Comparison of ENCODE assay signal across 8 cellular contexts in genomic region chr2:54471221-54471711, GRCh38. TPM values are rescaled to one million over a fixed set of nuclear protein-coding genes. Genes with fewer than 3 reads are reported as not detected.
A peak's percentile ranks its signal among the peaks of the same experiment; 100 is the strongest.
DNase-seq lines count a peak whose midpoint lies in the region; ATAC-seq and TF ChIP-seq lines count a peak whose summit lies in the region.

No MANE protein-coding gene starts in this region.

- H3K27ac Mint-ChIP-seq in activated naive CD8-positive, alpha-beta T cell treated with anti-CD3 and anti-CD28 coated beads, Interleukin-2, amount 50 U/mL, for 24 hours = no peak overlapping the region

- peak; percentile 22 for DNase-seq in AG20443 (ENCODE audit: low spot score)
- peak; percentile 46 for DNase-seq in HT-29 (ENCODE audit: low spot score)
- DNase-seq in brain pericyte (ENCODE audit: low read depth, low spot score) = peak; percentile 29
- no peak for DNase-seq in osteoblast (ENCODE audit: insufficient read length, low spot score, missing footprints)
- no peak for DNase-seq in activated naive CD8-positive, alpha-beta T cell treated with anti-CD3 and anti-CD28 coated beads, Interleukin-2, amount 50 U/mL, for 24 hours
- no peak for DNase-seq in activated CD4-positive, alpha-beta T cell treated with anti-CD3 and anti-CD28 coated beads for 48 hours

- no peaks in the 10 kb centered on the region for H3K27me3 ChIP-seq in osteoblast (ENCODE audit: insufficient read depth, low read length)

- H3K9me3 Mint-ChIP-seq in activated naive CD8-positive, alpha-beta T cell treated with anti-CD3 and anti-CD28 coated beads, Interleukin-2, amount 50 U/mL, for 24 hours = no peaks in the 10 kb centered on the region

- no peak overlapping the region for H2AFZ ChIP-seq in osteoblast (ENCODE audit: low read length)

- peaks cover 2% of the 10 kb centered on the region for H3K4me1 Mint-ChIP-seq in activated naive CD8-positive, alpha-beta T cell treated with anti-CD3 and anti-CD28 coated beads, Interleukin-2, amount 50 U/mL, for 24 hours

- H3K4me3 ChIP-seq in osteoblast (ENCODE audit: insufficient read depth, low read length) = no peak overlapping the region

- peaks cover 3% of the 10 kb centered on the region for H3K27me3 Mint-ChIP-seq in activated naive CD8-positive, alpha-beta T cell treated with anti-CD3 and anti-CD28 coated beads, Interleukin-2, amount 50 U/mL, for 24 hours

- peaks cover 88% of the 10 kb centered on the region for H3K79me2 ChIP-seq in osteoblast (ENCODE audit: insufficient read depth, low read length)

- no peak overlapping the region for H3K4me2 ChIP-seq in osteoblast (ENCODE audit: insufficient read depth, low read length)

- H3K36me3 Mint-ChIP-seq in activated naive CD8-positive, alpha-beta T cell treated with anti-CD3 and anti-CD28 coated beads, Interleukin-2, amount 50 U/mL, for 24 hours (ENCODE audit: low read depth) = no peaks in the 10 kb centered on the region

- no peaks in the 10 kb centered on the region for H3K36me3 ChIP-seq in osteoblast (ENCODE audit: insufficient read depth, low read length)

- peaks cover 30% of the 10 kb centered on the region for H3K4me1 ChIP-seq in osteoblast (ENCODE audit: insufficient read depth, low read length)

- peak; percentile 62 for ATAC-seq in GM21381 (IDR thresholded peaks at IDR 0.05; ENCODE audit: unreplicated experiment)
- no peak for ATAC-seq in GM21515 (IDR thresholded peaks at IDR 0.05; ENCODE audit: unreplicated experiment)
- no peak for ATAC-seq in activated naive CD8-positive, alpha-beta T cell treated with anti-CD3 and anti-CD28 coated beads, Interleukin-2, amount 50 U/mL, for 24 hours

- no peaks in the 10 kb centered on the region for H3K9me3 ChIP-seq in osteoblast (ENCODE audit: low read depth, low read length)

- H3K27ac ChIP-seq in osteoblast (ENCODE audit: low read depth, low read length) = peak overlapping the region; percentile 40

- H3K4me3 Mint-ChIP-seq in activated naive CD8-positive, alpha-beta T cell treated with anti-CD3 and anti-CD28 coated beads, Interleukin-2, amount 50 U/mL, for 24 hours = no peak overlapping the region

- H4K20me1 ChIP-seq in osteoblast (ENCODE audit: insufficient read depth, low read length) = peaks cover 36% of the 10 kb centered on the region

- no peak for TF ChIP-seq CTCF in osteoblast (IDR thresholded peaks at IDR 0.05; ENCODE audit: extremely low read depth, low read depth, low read length)

RNA-seq across cellular contexts. Expression of gene SPTBN1, which starts 15.1 kb away (rescaled TPM):
- total RNA-seq in HT-29 (2014; rRNA removed; shearing (Covaris generic)) = 138 and 141 TPM in 2 replicates
- 249 and 250 TPM in 2 replicates for total RNA-seq in osteoblast

Comparison
In these comparisons a context has a peak if more than half of its experiments do, and no peak if none do; other contexts are left out.
1. DNase-seq: peak in AG20443 (single experiment), HT-29 (single experiment) and brain pericyte (single experiment); none in osteoblast (single experiment), activated naive CD8-positive, alpha-beta T cell treated with anti-CD3 and anti-CD28 coated beads, Interleukin-2, amount 50 U/mL, for 24 hours (single experiment) and activated CD4-positive, alpha-beta T cell treated with anti-CD3 and anti-CD28 coated beads for 48 hours (single experiment).